In genomic region chr2:134706587-134707329, GRCh38 we compare ENCODE assay signal across 9 cellular contexts. TPM values are rescaled to one million over a fixed set of nuclear protein-coding genes. Genes with fewer than 3 reads are reported as not detected.
DNase-seq lines count a peak whose midpoint lies in the region; ATAC-seq and TF ChIP-seq lines count a peak whose summit lies in the region.
"Had no signal": no experiment of that assay in that cellular context is flagged by ENCODE, and none has a peak within 500 bp of the region (broad histone marks: within the 10 kb centered on the region; RNA-seq: fewer than 3 reads in every experiment).

No MANE protein-coding gene starts in this region.

- no peak for TF ChIP-seq CTCF in heart right ventricle (IDR thresholded peaks at IDR 0.05)
- no peak for TF ChIP-seq CTCF in progenitor cell of endocrine pancreas (IDR thresholded peaks at IDR 0.05; ENCODE audit: unreplicated experiment)
- no peak for TF ChIP-seq CTCF in Calu3 (IDR thresholded peaks at IDR 0.05; ENCODE audit: unreplicated experiment)

- H3K4me3 ChIP-seq in heart right ventricle = peak overlapping the region in 7 of 10 donors; percentile 2 to 25 (median 16)
- H3K4me3 ChIP-seq in subcutaneous abdominal adipose tissue (ENCODE audit: low read depth in 1 of 5, low read length in 5 of 5) = peak overlapping the region in 4 of 5 donors; percentile 4 to 42 (median 35)

- peak overlapping the region; percentile 45 for H3K4me3 Mint-ChIP-seq in activated T-cell treated with anti-CD3 and anti-CD28 coated beads, Interleukin-2, amount 50 U/mL, for 4 hours
- peak overlapping the region; percentile 85 for H3K4me3 Mint-ChIP-seq in T-helper 17 cell
- H3K4me3 Mint-ChIP-seq in progenitor cell of endocrine pancreas (ENCODE audit: low read depth) = no peak overlapping the region
- no peak overlapping the region for H3K4me3 Mint-ChIP-seq in Calu3 (ENCODE audit: low read depth, unreplicated experiment)

- H3K9me3 Mint-ChIP-seq in activated T-cell treated with anti-CD3 and anti-CD28 coated beads, Interleukin-2, amount 50 U/mL, for 4 hours = no peaks in the 10 kb centered on the region
- no peaks in the 10 kb centered on the region for H3K9me3 Mint-ChIP-seq in progenitor cell of endocrine pancreas (ENCODE audit: low read depth)
- no peaks in the 10 kb centered on the region for H3K9me3 Mint-ChIP-seq in Calu3 (ENCODE audit: low read depth, unreplicated experiment)

- ATAC-seq in activated T-cell treated with anti-CD3 and anti-CD28 coated beads, Interleukin-2, amount 50 U/mL, for 4 hours = peak; percentile 51 to 54
- ATAC-seq in T-helper 17 cell = peak; percentile 56
- ATAC-seq in heart right ventricle = peak; percentile 34 to 74 (median 67)

- peak overlapping the region in 2 of 5 donors; percentile 21 to 33 for H3K9ac ChIP-seq in subcutaneous abdominal adipose tissue (ENCODE audit: low read length in 5 of 5)

- intact Hi-C loops in heart right ventricle (cut with DNase I) = no loop called here
- intact Hi-C loops in Calu3 (cut with micrococcal nuclease; ENCODE audit: unreplicated experiment) = no loop called here

- H3K27ac ChIP-seq in heart right ventricle (peak overlapping the region in 3 of 10 donors; percentile 20 to 30 (median 28)), subcutaneous abdominal adipose tissue (ENCODE audit: low read depth, low read length) (no peak overlapping the region)

- no peaks in the 10 kb centered on the region for H3K36me3 ChIP-seq in heart right ventricle
- H3K36me3 ChIP-seq in subcutaneous abdominal adipose tissue (ENCODE audit: control insufficient read depth in 5 of 5, insufficient read depth in 5 of 5, low read length in 5 of 5) = no peaks in the 10 kb centered on the region

- peaks cover 0 to 91% (median 42%) of the 10 kb centered on the region in 7 donors for H3K27me3 ChIP-seq in heart right ventricle
- H3K27me3 ChIP-seq in subcutaneous abdominal adipose tissue (ENCODE audit: control insufficient read depth in 5 of 5, insufficient read depth in 4 of 5, low read length in 5 of 5) = peaks cover 0 to 18% (median 17%) of the 10 kb centered on the region in 5 donors

- BruUV-seq in Calu3 (replicated peaks; lab: Mats Ljungman, UMichigan) = no TSS peak

- peak overlapping the region; percentile 60 for H3K27ac Mint-ChIP-seq in T-helper 17 cell
- H3K27ac Mint-ChIP-seq in progenitor cell of endocrine pancreas = no peak overlapping the region
- H3K27ac Mint-ChIP-seq in Calu3 (ENCODE audit: unreplicated experiment) = no peak overlapping the region

- H3K36me3 Mint-ChIP-seq in activated T-cell treated with anti-CD3 and anti-CD28 coated beads, Interleukin-2, amount 50 U/mL, for 4 hours (ENCODE audit: insufficient read depth) = no peaks in the 10 kb centered on the region
- H3K36me3 Mint-ChIP-seq in T-helper 17 cell (ENCODE audit: low read depth) (peaks cover 10% of the 10 kb centered on the region), progenitor cell of endocrine pancreas (ENCODE audit: insufficient read depth) (no peaks in the 10 kb centered on the region), Calu3 (ENCODE audit: insufficient read depth, unreplicated experiment) (no peaks in the 10 kb centered on the region)

- H3K4me1 ChIP-seq in heart right ventricle = peaks cover 0 to 31% (median 7%) of the 10 kb centered on the region in 9 donors
- peaks cover 0 to 27% (median 6%) of the 10 kb centered on the region in 5 donors for H3K4me1 ChIP-seq in subcutaneous abdominal adipose tissue (ENCODE audit: control insufficient read depth in 5 of 5, insufficient read depth in 5 of 5, low read length in 5 of 5)

- peaks cover 20% of the 10 kb centered on the region for H3K4me1 Mint-ChIP-seq in activated T-cell treated with anti-CD3 and anti-CD28 coated beads, Interleukin-2, amount 50 U/mL, for 4 hours (ENCODE audit: low read depth)
- H3K4me1 Mint-ChIP-seq in T-helper 17 cell (peaks cover 29% of the 10 kb centered on the region), progenitor cell of endocrine pancreas (ENCODE audit: low read depth) (peaks cover 6% of the 10 kb centered on the region), Calu3 (ENCODE audit: low read depth, unreplicated experiment) (no peaks in the 10 kb centered on the region)

- 22 to 27% methylated on average over 18 of the region's 18 CpGs for WGBS in heart right ventricle, 2 donors

- CTCF ChIA-PET in Calu3 (lab: Charles Lee) = no interaction called here

- H3K27me3 Mint-ChIP-seq in activated T-cell treated with anti-CD3 and anti-CD28 coated beads, Interleukin-2, amount 50 U/mL, for 4 hours (ENCODE audit: low read depth) = peaks cover 39% of the 10 kb centered on the region
- H3K27me3 Mint-ChIP-seq in T-helper 17 cell = peaks cover 75% of the 10 kb centered on the region
- peaks cover 58% of the 10 kb centered on the region for H3K27me3 Mint-ChIP-seq in progenitor cell of endocrine pancreas
- no peaks in the 10 kb centered on the region for H3K27me3 Mint-ChIP-seq in Calu3 (ENCODE audit: unreplicated experiment)

- no peaks in the 10 kb centered on the region for H3K9me3 ChIP-seq in T-helper 17 cell (ENCODE audit: control insufficient read depth, low read length, poor library complexity, severe bottlenecking)
- H3K9me3 ChIP-seq in heart right ventricle = no peaks in the 10 kb centered on the region
- H3K9me3 ChIP-seq in subcutaneous abdominal adipose tissue (ENCODE audit: control insufficient read depth in 5 of 5, low read length in 5 of 5) = no peaks in the 10 kb centered on the region

- DNase-seq in activated T-cell treated with anti-CD3 and anti-CD28 coated beads, Interleukin-2, amount 50 U/mL, for 4 hours = no peak
- DNase-seq in activated T-cell treated with anti-CD3 and anti-CD28 coated beads for 4 hours = no peak
- DNase-seq in T-helper 17 cell = no peak
- no peak for DNase-seq in heart right ventricle
- no peak for DNase-seq in progenitor cell of endocrine pancreas (ENCODE audit: low spot score, unreplicated experiment)
- DNase-seq in NCI-H1105 (lab: John Stamatoyannopoulos, UW) = no peak
- DNase-seq in Calu3 = no peak
- DNase-seq: NCI-H1048 had no signal

RNA-seq across cellular contexts. Expression of gene TMEM163, which starts 12.0 kb away (rescaled TPM):
- under 1 TPM; 0.13 to 0.20 (median 0.14) TPM for total RNA-seq in activated T-cell treated with anti-CD3 and anti-CD28 coated beads, Interleukin-2, amount 50 U/mL, for 4 hours
- total RNA-seq in T-helper 17 cell (1 to 10 TPM in 1 of 2 donors, under 1 TPM in 1; 0.57 to 1.3 TPM), heart right ventricle (under 1 TPM; 0.16 to 0.80 (median 0.35) TPM), progenitor cell of endocrine pancreas (3.7 and 3.8 TPM in 2 replicates), Calu3 (2022) (2.5 and 3.5 TPM in 2 replicates)
- polyA plus RNA-seq in heart right ventricle = 1 to 10 TPM in 1 of 2 donors, under 1 TPM in 1; 0.88 to 1.7 TPM

Comparison
In these comparisons a context has a peak if more than half of its experiments do, and no peak if none do; other contexts are left out.
1. H3K4me3 Mint-ChIP-seq: peak in activated T-cell treated with anti-CD3 and anti-CD28 coated beads, Interleukin-2, amount 50 U/mL, for 4 hours (single experiment) and T-helper 17 cell (single experiment); none in progenitor cell of endocrine pancreas (single experiment) and Calu3 (single experiment).
2. Peak in every context shown above with its lines, with median percentiles within 50 percentile points of each other: ATAC-seq.